Comparison of ENCODE assay signal across 2 cellular contexts in genomic region chr3:9250236-9250635, GRCh38.
TF ChIP-seq lines count a peak whose summit lies in the region.

No MANE protein-coding gene starts in this region.

TF ChIP-seq in GM23338, 12 proteins besides CTCF, POLR2A, EP300 and RAD21 (continued from another document):
- TF ChIP-seq, protein P1, sequence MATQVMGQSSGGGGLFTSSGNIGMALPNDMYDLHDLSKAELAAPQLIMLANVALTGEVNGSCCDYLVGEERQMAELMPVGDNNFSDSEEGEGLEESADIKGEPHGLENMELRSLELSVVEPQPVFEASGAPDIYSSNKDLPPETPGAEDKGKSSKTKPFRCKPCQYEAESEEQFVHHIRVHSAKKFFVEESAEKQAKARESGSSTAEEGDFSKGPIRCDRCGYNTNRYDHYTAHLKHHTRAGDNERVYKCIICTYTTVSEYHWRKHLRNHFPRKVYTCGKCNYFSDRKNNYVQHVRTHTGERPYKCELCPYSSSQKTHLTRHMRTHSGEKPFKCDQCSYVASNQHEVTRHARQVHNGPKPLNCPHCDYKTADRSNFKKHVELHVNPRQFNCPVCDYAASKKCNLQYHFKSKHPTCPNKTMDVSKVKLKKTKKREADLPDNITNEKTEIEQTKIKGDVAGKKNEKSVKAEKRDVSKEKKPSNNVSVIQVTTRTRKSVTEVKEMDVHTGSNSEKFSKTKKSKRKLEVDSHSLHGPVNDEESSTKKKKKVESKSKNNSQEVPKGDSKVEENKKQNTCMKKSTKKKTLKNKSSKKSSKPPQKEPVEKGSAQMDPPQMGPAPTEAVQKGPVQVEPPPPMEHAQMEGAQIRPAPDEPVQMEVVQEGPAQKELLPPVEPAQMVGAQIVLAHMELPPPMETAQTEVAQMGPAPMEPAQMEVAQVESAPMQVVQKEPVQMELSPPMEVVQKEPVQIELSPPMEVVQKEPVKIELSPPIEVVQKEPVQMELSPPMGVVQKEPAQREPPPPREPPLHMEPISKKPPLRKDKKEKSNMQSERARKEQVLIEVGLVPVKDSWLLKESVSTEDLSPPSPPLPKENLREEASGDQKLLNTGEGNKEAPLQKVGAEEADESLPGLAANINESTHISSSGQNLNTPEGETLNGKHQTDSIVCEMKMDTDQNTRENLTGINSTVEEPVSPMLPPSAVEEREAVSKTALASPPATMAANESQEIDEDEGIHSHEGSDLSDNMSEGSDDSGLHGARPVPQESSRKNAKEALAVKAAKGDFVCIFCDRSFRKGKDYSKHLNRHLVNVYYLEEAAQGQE (IDR thresholded peaks at IDR 0.05; ENCODE audit: unreplicated experiment), result no peak
- no peak for TF ChIP-seq CREB1 (CRISPR knock-in tag; IDR thresholded peaks at IDR 0.05; ENCODE audit: low read depth)
- TF ChIP-seq JUNB (IDR thresholded peaks at IDR 0.05; ENCODE audit: unreplicated experiment), result no peak
- no peak for TF ChIP-seq ZNF331 (CRISPR knock-in tag; IDR thresholded peaks at IDR 0.05; ENCODE audit: low read depth)
- TF ChIP-seq EZH2 (IDR thresholded peaks at IDR 0.05; ENCODE audit: low read depth, unreplicated experiment), result no peak
- no peak for TF ChIP-seq STAT1 (IDR thresholded peaks at IDR 0.05; ENCODE audit: unreplicated experiment)
- no peak for TF ChIP-seq ZNF462 (CRISPR knock-in tag; IDR thresholded peaks at IDR 0.05)
- TF ChIP-seq ZNF114 (CRISPR knock-in tag; IDR thresholded peaks at IDR 0.05), result no peak
- TF ChIP-seq POLR2AphosphoS5 (IDR thresholded peaks at IDR 0.05; ENCODE audit: low read depth), result no peak
- TF ChIP-seq, protein P2, sequence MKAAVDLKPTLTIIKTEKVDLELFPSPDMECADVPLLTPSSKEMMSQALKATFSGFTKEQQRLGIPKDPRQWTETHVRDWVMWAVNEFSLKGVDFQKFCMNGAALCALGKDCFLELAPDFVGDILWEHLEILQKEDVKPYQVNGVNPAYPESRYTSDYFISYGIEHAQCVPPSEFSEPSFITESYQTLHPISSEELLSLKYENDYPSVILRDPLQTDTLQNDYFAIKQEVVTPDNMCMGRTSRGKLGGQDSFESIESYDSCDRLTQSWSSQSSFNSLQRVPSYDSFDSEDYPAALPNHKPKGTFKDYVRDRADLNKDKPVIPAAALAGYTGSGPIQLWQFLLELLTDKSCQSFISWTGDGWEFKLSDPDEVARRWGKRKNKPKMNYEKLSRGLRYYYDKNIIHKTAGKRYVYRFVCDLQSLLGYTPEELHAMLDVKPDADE (IDR thresholded peaks at IDR 0.05), result no peak

TF ChIP-seq in GM12878, 131 proteins besides CTCF, POLR2A, EP300 and RAD21 (continued from another document):
- TF ChIP-seq ASH2L (IDR thresholded peaks at IDR 0.05; ENCODE audit: borderline replicate concordance, low read depth) (no peak), SMC3 (IDR thresholded peaks at IDR 0.05; ENCODE audit: borderline replicate concordance, low read length) (no peak), NFXL1 (IDR thresholded peaks at IDR 0.05; ENCODE audit: borderline replicate concordance) (no peak), PAX8 (IDR thresholded peaks at IDR 0.05) (no peak), BHLHE40 (IDR thresholded peaks at IDR 0.05; ENCODE audit: borderline replicate concordance in 1 of 2, low read depth in 2 of 2, low read length in 1 of 2) (no peak), JUND (IDR thresholded peaks at IDR 0.05; ENCODE audit: low read depth, low read length) (no peak)
- TF ChIP-seq, protein P3, sequence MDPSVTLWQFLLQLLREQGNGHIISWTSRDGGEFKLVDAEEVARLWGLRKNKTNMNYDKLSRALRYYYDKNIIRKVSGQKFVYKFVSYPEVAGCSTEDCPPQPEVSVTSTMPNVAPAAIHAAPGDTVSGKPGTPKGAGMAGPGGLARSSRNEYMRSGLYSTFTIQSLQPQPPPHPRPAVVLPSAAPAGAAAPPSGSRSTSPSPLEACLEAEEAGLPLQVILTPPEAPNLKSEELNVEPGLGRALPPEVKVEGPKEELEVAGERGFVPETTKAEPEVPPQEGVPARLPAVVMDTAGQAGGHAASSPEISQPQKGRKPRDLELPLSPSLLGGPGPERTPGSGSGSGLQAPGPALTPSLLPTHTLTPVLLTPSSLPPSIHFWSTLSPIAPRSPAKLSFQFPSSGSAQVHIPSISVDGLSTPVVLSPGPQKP (IDR thresholded peaks at IDR 0.05; ENCODE audit: low read depth, low read length), result no peak
- TF ChIP-seq, protein P4, sequence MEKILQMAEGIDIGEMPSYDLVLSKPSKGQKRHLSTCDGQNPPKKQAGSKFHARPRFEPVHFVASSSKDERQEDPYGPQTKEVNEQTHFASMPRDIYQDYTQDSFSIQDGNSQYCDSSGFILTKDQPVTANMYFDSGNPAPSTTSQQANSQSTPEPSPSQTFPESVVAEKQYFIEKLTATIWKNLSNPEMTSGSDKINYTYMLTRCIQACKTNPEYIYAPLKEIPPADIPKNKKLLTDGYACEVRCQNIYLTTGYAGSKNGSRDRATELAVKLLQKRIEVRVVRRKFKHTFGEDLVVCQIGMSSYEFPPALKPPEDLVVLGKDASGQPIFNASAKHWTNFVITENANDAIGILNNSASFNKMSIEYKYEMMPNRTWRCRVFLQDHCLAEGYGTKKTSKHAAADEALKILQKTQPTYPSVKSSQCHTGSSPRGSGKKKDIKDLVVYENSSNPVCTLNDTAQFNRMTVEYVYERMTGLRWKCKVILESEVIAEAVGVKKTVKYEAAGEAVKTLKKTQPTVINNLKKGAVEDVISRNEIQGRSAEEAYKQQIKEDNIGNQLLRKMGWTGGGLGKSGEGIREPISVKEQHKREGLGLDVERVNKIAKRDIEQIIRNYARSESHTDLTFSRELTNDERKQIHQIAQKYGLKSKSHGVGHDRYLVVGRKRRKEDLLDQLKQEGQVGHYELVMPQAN (conservative IDR thresholded peaks at IDR 0.05), result no peak
